ENCODE assay signal across 1 cellular context in the genomic region with DNA sequence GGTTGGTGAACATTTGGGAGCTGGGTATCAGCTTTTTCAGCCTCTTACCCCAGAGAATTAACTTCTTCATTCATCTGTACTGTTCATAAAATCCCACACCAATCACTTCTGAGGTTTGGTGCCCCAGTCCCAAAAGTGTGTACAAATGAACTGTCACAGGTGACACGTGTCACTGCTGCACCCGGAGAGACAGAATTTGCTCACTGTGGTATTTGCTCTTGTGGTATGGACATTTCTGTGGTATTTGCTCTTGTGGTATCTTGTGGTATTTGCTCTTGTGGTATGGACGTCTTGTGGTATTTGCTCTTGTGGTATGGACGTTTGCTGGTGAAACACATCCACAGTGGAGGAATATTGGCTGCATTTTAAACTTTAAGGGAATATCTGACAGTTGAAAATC.
TF ChIP-seq lines count a peak whose summit lies in the region.

No MANE protein-coding gene starts in this region.

TF ChIP-seq in HepG2, 621 proteins besides CTCF, POLR2A, EP300 and RAD21 (continued from another document):
- TF ChIP-seq CBX5 (CRISPR knock-in tag; IDR thresholded peaks at IDR 0.05; ENCODE audit: borderline replicate concordance) (no peak), CEBPG (CRISPR knock-in tag; IDR thresholded peaks at IDR 0.05) (no peak), CC2D1A (CRISPR knock-in tag; IDR thresholded peaks at IDR 0.05) (no peak), MED13 (CRISPR knock-in tag; IDR thresholded peaks at IDR 0.05) (no peak), ARNT (IDR thresholded peaks at IDR 0.05) (no peak), BHLHE40 (IDR thresholded peaks at IDR 0.05; ENCODE audit: low read length) (peak; percentile 55; the same call in 1 of the 2 replicates), TBX3 (IDR thresholded peaks at IDR 0.05; ENCODE audit: borderline replicate concordance) (peak; percentile 48; the same call in 1 of the 2 replicates), NFIB (CRISPR knock-in tag; IDR thresholded peaks at IDR 0.05; ENCODE audit: borderline replicate concordance) (no peak), RXRA (CRISPR knock-in tag; IDR thresholded peaks at IDR 0.05) (no peak), PRMT3 (CRISPR knock-in tag; IDR thresholded peaks at IDR 0.05; ENCODE audit: borderline replicate concordance, low read depth) (no peak), KLF6 (CRISPR knock-in tag; IDR thresholded peaks at IDR 0.05) (no peak)
- TF ChIP-seq, protein P1, sequence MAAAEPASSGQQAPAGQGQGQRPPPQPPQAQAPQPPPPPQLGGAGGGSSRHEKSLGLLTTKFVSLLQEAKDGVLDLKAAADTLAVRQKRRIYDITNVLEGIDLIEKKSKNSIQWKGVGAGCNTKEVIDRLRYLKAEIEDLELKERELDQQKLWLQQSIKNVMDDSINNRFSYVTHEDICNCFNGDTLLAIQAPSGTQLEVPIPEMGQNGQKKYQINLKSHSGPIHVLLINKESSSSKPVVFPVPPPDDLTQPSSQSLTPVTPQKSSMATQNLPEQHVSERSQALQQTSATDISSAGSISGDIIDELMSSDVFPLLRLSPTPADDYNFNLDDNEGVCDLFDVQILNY (CRISPR knock-in tag; conservative IDR thresholded peaks at IDR 0.05): no peak
- TF ChIP-seq, protein P2, sequence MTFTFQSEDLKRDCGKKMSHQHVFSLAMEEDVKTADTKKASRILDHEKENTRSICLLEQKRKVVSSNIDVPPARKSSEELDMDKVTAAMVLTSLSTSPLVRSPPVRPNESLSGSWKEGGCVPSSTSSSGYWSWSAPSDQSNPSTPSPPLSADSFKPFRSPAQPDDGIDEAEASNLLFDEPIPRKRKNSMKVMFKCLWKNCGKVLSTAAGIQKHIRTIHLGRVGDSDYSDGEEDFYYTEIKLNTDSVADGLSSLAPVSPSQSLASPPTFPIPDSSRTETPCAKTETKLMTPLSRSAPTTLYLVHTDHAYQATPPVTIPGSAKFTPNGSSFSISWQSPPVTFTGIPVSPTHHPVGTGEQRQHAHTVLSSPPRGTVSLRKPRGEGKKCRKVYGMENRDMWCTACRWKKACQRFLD (CRISPR knock-in tag; IDR thresholded peaks at IDR 0.05; ENCODE audit: borderline replicate concordance): no peak
- TF ChIP-seq, protein P3, sequence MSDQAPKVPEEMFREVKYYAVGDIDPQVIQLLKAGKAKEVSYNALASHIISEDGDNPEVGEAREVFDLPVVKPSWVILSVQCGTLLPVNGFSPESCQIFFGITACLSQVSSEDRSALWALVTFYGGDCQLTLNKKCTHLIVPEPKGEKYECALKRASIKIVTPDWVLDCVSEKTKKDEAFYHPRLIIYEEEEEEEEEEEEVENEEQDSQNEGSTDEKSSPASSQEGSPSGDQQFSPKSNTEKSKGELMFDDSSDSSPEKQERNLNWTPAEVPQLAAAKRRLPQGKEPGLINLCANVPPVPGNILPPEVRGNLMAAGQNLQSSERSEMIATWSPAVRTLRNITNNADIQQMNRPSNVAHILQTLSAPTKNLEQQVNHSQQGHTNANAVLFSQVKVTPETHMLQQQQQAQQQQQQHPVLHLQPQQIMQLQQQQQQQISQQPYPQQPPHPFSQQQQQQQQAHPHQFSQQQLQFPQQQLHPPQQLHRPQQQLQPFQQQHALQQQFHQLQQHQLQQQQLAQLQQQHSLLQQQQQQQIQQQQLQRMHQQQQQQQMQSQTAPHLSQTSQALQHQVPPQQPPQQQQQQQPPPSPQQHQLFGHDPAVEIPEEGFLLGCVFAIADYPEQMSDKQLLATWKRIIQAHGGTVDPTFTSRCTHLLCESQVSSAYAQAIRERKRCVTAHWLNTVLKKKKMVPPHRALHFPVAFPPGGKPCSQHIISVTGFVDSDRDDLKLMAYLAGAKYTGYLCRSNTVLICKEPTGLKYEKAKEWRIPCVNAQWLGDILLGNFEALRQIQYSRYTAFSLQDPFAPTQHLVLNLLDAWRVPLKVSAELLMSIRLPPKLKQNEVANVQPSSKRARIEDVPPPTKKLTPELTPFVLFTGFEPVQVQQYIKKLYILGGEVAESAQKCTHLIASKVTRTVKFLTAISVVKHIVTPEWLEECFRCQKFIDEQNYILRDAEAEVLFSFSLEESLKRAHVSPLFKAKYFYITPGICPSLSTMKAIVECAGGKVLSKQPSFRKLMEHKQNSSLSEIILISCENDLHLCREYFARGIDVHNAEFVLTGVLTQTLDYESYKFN (CRISPR knock-in tag; conservative IDR thresholded peaks at IDR 0.05): no peak
- TF ChIP-seq, protein P4, sequence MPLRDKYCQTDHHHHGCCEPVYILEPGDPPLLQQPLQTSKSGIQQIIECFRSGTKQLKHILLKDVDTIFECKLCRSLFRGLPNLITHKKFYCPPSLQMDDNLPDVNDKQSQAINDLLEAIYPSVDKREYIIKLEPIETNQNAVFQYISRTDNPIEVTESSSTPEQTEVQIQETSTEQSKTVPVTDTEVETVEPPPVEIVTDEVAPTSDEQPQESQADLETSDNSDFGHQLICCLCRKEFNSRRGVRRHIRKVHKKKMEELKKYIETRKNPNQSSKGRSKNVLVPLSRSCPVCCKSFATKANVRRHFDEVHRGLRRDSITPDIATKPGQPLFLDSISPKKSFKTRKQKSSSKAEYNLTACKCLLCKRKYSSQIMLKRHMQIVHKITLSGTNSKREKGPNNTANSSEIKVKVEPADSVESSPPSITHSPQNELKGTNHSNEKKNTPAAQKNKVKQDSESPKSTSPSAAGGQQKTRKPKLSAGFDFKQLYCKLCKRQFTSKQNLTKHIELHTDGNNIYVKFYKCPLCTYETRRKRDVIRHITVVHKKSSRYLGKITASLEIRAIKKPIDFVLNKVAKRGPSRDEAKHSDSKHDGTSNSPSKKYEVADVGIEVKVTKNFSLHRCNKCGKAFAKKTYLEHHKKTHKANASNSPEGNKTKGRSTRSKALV (CRISPR knock-in tag; IDR thresholded peaks at IDR 0.05): no peak
